Comparison of ENCODE assay signal across 9 cellular contexts in genomic region chr15:95669146-95669922, GRCh38.
DNase-seq lines count a peak whose midpoint lies in the region; ATAC-seq and TF ChIP-seq lines count a peak whose summit lies in the region.
"Had no signal": no experiment of that assay in that cellular context is flagged by ENCODE, and none has a peak within 500 bp of the region (broad histone marks: within the 10 kb centered on the region; RNA-seq: fewer than 3 reads in every experiment).

No MANE protein-coding gene starts in this region.

- H3K36me3 Mint-ChIP-seq in nephron (ENCODE audit: low read depth) (no peaks in the 10 kb centered on the region), Calu3 (ENCODE audit: insufficient read depth, unreplicated experiment) (no peaks in the 10 kb centered on the region)
- no peaks in the 10 kb centered on the region for H3K36me3 Mint-ChIP-seq in CD4-positive, alpha-beta T cell (ENCODE audit: low read depth)

- H3K4me1 Mint-ChIP-seq in nephron: peaks cover 42% of the 10 kb centered on the region
- no peaks in the 10 kb centered on the region for H3K4me1 Mint-ChIP-seq in Calu3 (ENCODE audit: low read depth, unreplicated experiment)
- H3K4me1 Mint-ChIP-seq in CD4-positive, alpha-beta T cell (ENCODE audit: low read depth): no peaks in the 10 kb centered on the region

- no peak for TF ChIP-seq CTCF in GM13976 (IDR thresholded peaks at IDR 0.05; ENCODE audit: borderline replicate concordance, control extremely low read depth, extremely low read depth, insufficient read depth, missing control alignments)
- TF ChIP-seq CTCF in astrocyte of the spinal cord (IDR thresholded peaks at IDR 0.05; ENCODE audit: low read depth, low read length): no peak
- TF ChIP-seq CTCF in nephron (IDR thresholded peaks at IDR 0.05; ENCODE audit: unreplicated experiment in 3 of 3): no peak
- no peak for TF ChIP-seq CTCF in Calu3 (IDR thresholded peaks at IDR 0.05; ENCODE audit: unreplicated experiment)
- no peak for TF ChIP-seq CTCF in CD4-positive, alpha-beta T cell (IDR thresholded peaks at IDR 0.05)

- no peaks in the 10 kb centered on the region for H3K9me3 ChIP-seq in CD4-positive, alpha-beta T cell (ENCODE audit: control insufficient read depth, low read length)

- POLR2A ChIA-PET in CD4-positive, alpha-beta T cell (lab: Charles Lee): interaction anchor here (0.6 kb wide), 1 partner anchor 1039 kb away, joined by 3 read pairs; no protein-coding TSS in a partner anchor

- no peaks in the 10 kb centered on the region for H3K27me3 ChIP-seq in CD4-positive, alpha-beta T cell (ENCODE audit: control insufficient read depth, insufficient read depth, low read length)

- intact Hi-C loops in Calu3 (cut with micrococcal nuclease; ENCODE audit: unreplicated experiment): no loop called here
- intact Hi-C loops in CD4-positive, alpha-beta T cell (cut with DNase I, micrococcal nuclease): no loop called here

- H3K27me3 Mint-ChIP-seq in nephron (ENCODE audit: low read depth): peaks cover 3% of the 10 kb centered on the region
- H3K27me3 Mint-ChIP-seq in Calu3 (ENCODE audit: unreplicated experiment): no peaks in the 10 kb centered on the region
- H3K27me3 Mint-ChIP-seq in CD4-positive, alpha-beta T cell: peaks cover 10% of the 10 kb centered on the region

- ATAC-seq in HG02610 (IDR thresholded peaks at IDR 0.05; ENCODE audit: unreplicated experiment): peak; percentile 54
- no peak for ATAC-seq in CD4-positive, alpha-beta T cell (ENCODE audit: poor library complexity)

- H3K9me3 Mint-ChIP-seq in nephron (no peaks in the 10 kb centered on the region), Calu3 (ENCODE audit: low read depth, unreplicated experiment) (no peaks in the 10 kb centered on the region)
- H3K9me3 Mint-ChIP-seq in CD4-positive, alpha-beta T cell: no peaks in the 10 kb centered on the region

- H3K27ac Mint-ChIP-seq in nephron (peak overlapping the region; percentile 77 to 87 (median 85)), Calu3 (ENCODE audit: unreplicated experiment) (no peak overlapping the region)
- no peak overlapping the region for H3K27ac Mint-ChIP-seq in CD4-positive, alpha-beta T cell

- no peak overlapping the region for H3K27ac ChIP-seq in CD4-positive, alpha-beta T cell (ENCODE audit: low read depth, low read length)

- no TSS peak for BruUV-seq in Calu3 (replicated peaks; lab: Mats Ljungman, UMichigan)

- no peak overlapping the region for H3K4me3 ChIP-seq in astrocyte of the spinal cord (ENCODE audit: low read depth, low read length)

- H3K4me3 Mint-ChIP-seq in nephron (peak overlapping the region in 2 of 3 experiments; percentile 2 to 4), Calu3 (ENCODE audit: low read depth, unreplicated experiment) (no peak overlapping the region)
- H3K4me3 Mint-ChIP-seq in CD4-positive, alpha-beta T cell: no peak overlapping the region

- in situ Hi-C loops in GM13976 (cut with MboI; ENCODE audit: low sequenced_read_pairs, unreplicated experiment) (no loop called here), astrocyte of the spinal cord (cut with HindIII; ENCODE audit: low sequenced_read_pairs) (no loop called here), KBM-7 (cut with MboI; ENCODE audit: low pct_unique_long_range_greater_than_20kb, low sequenced_read_pairs) (no loop called here)

- peak; percentile 23 for DNase-seq in GM13976 (ENCODE audit: low spot score)
- peak; percentile 43 for DNase-seq in astrocyte of the spinal cord (ENCODE audit: low read depth, low spot score)
- DNase-seq in Calu3: no peak
- DNase-seq in CD4-positive, alpha-beta T cell: no peak
- DNase-seq in central memory CD4-positive, alpha-beta T cell: no peak
- no peak for DNase-seq in KBM-7
- DNase-seq: activated naive CD4-positive, alpha-beta T cell had no signal

- CTCF ChIA-PET in Calu3 (lab: Charles Lee): no interaction called here
- CTCF ChIA-PET in CD4-positive, alpha-beta T cell (lab: Charles Lee): no interaction called here

Comparison
In these comparisons a context has a peak if more than half of its experiments do, and no peak if none do; other contexts are left out.
1. DNase-seq: peak in GM13976 (single experiment) and astrocyte of the spinal cord (single experiment); none in Calu3 (single experiment), CD4-positive, alpha-beta T cell (0 of 10), central memory CD4-positive, alpha-beta T cell (single experiment) and KBM-7 (single experiment).
2. H3K27ac Mint-ChIP-seq: peak in nephron (3 of 3); none in Calu3 (single experiment) and CD4-positive, alpha-beta T cell (single experiment).
3. H3K4me3 Mint-ChIP-seq: peak in nephron (2 of 3); none in Calu3 (single experiment) and CD4-positive, alpha-beta T cell (single experiment).